Comparison of ENCODE assay signal across 14 cellular contexts in the genomic region with DNA sequence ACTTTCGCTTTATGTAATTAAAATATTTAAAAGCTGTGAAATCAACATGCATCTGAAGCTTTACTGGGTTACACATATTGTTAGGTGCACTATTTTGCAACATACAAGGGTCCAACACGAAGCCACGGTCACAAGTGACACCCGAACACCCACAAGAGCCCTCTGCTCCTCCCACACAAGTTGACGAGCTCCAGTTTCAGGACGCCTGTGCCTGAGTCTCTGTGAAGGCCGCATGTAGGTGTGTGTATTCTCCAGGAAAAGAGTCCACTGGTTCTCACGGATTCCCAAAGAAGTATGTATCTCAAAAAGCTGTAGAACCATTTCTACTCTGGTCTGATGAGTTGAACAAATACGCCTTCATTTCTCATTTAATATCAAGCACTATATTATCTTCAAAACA. TPM values are rescaled to one million over a fixed set of nuclear protein-coding genes. Genes with fewer than 3 reads are reported as not detected.
DNase-seq lines count a peak whose midpoint lies in the region; ATAC-seq and TF ChIP-seq lines count a peak whose summit lies in the region.
"Had no signal": no experiment of that assay in that cellular context is flagged by ENCODE, and none has a peak within 500 bp of the region (broad histone marks: within the 10 kb centered on the region; RNA-seq: fewer than 3 reads in every experiment).

No MANE protein-coding gene starts in this region.

- peak overlapping the region; percentile 55 for H3K27ac ChIP-seq in OCI-LY1 (ENCODE audit: low read depth, low read length, poor library complexity, severe bottlenecking)
- H3K27ac ChIP-seq in neural progenitor cell = no peak overlapping the region
- H3K27ac ChIP-seq: C4-2B had no signal

- no peak for ATAC-seq in memory B cell (ENCODE audit: low read depth)

- H3K27me3 Mint-ChIP-seq in CD14-positive monocyte (ENCODE audit: low read depth in 3 of 3) (peaks cover 0 to 2% (median 0%) of the 10 kb centered on the region in 3 donors), memory B cell (no peaks in the 10 kb centered on the region), neural progenitor cell (ENCODE audit: insufficient read depth, low read depth) (peaks cover 3% of the 10 kb centered on the region)

- H3K79me2 ChIP-seq in OCI-LY1 (ENCODE audit: insufficient read depth, low read length) (peaks cover 32% of the 10 kb centered on the region), neural progenitor cell (ENCODE audit: low read depth) (peaks cover 82% of the 10 kb centered on the region)

- H4K20me1 ChIP-seq in OCI-LY1 (ENCODE audit: insufficient read depth, low read length) (no peaks in the 10 kb centered on the region), neural progenitor cell (ENCODE audit: low read depth) (peaks cover 61% of the 10 kb centered on the region)

- peaks cover 57 to 74% of the 10 kb centered on the region in 2 donors for H3K36me3 Mint-ChIP-seq in CD14-positive monocyte
- H3K36me3 Mint-ChIP-seq in memory B cell = peaks cover 18% of the 10 kb centered on the region
- peaks cover 40% of the 10 kb centered on the region for H3K36me3 Mint-ChIP-seq in neural progenitor cell

- H3K9me3 ChIP-seq in OCI-LY1 (ENCODE audit: low read length) (no peaks in the 10 kb centered on the region), neural progenitor cell (ENCODE audit: low read depth) (no peaks in the 10 kb centered on the region)
- H3K9me3 ChIP-seq: MG63 had no signal

- no peaks in the 10 kb centered on the region for H3K27me3 ChIP-seq in OCI-LY1 (ENCODE audit: insufficient read depth, low read length)
- no peaks in the 10 kb centered on the region for H3K27me3 ChIP-seq in neural progenitor cell
- H3K27me3 ChIP-seq: MG63 had no signal

- H3K4me3 Mint-ChIP-seq in CD14-positive monocyte (no peak overlapping the region), memory B cell (peak overlapping the region; percentile 68), neural progenitor cell (no peak overlapping the region)

- H3K4me1 Mint-ChIP-seq in CD14-positive monocyte = peaks cover 49% of the 10 kb centered on the region
- H3K4me1 Mint-ChIP-seq in memory B cell = peaks cover 45% of the 10 kb centered on the region
- H3K4me1 Mint-ChIP-seq in neural progenitor cell = peaks cover 15% of the 10 kb centered on the region

- H3F3A ChIP-seq in OCI-LY1 (ENCODE audit: insufficient read depth, low read length) = no peaks in the 10 kb centered on the region
- H3F3A ChIP-seq in neural progenitor cell (ENCODE audit: low read depth) = peaks cover 14% of the 10 kb centered on the region

- DNase-seq in CD14-positive monocyte (ENCODE audit: low spot score) (no peak), memory B cell (ENCODE audit: low spot score in 2 of 2) (no peak), hypothalamus (lab: John Stamatoyannopoulos, UW) (no peak), mucosa of gallbladder (ENCODE audit: low spot score) (no peak), neural progenitor cell (ENCODE audit: low spot score) (no peak), COLO829 (ENCODE audit: low spot score) (no peak)
- DNase-seq: activated CD4-positive, alpha-beta T cell treated with anti-CD3 and anti-CD28 coated beads, Interleukin-2, amount 50 U/mL, for 4 hours; dermis blood vessel endothelial cell; GDM1; MG63; stimulated activated naive CD4-positive, alpha-beta T cell treated with Interleukin-2 at 50 U/mL for 16 hours had no signal

- H3K9me2 ChIP-seq in OCI-LY1 (ENCODE audit: low read depth, low read length) = no peaks in the 10 kb centered on the region

- H3K9ac ChIP-seq in OCI-LY1 (ENCODE audit: low read length) (no peak overlapping the region; the same call in 1 of the 2 replicates), neural progenitor cell (no peak overlapping the region)

- H3K9me3 Mint-ChIP-seq in CD14-positive monocyte = no peaks in the 10 kb centered on the region
- H3K9me3 Mint-ChIP-seq in memory B cell = no peaks in the 10 kb centered on the region
- no peaks in the 10 kb centered on the region for H3K9me3 Mint-ChIP-seq in neural progenitor cell

- H3K27ac Mint-ChIP-seq in CD14-positive monocyte (peak overlapping the region in 4 of 7 donors; percentile 50 to 72 (median 57)), memory B cell (peak overlapping the region; percentile 98), neural progenitor cell (no peak overlapping the region)

- intact Hi-C loops in CD14-positive monocyte (cut with micrococcal nuclease) = no loop called here

- H3K4me2 ChIP-seq in OCI-LY1 (ENCODE audit: low read length) (peak overlapping the region; percentile 57; the same call in 1 of the 2 replicates), neural progenitor cell (no peak overlapping the region)

- H3K4me1 ChIP-seq in OCI-LY1 (ENCODE audit: insufficient read depth, low read length, severe bottlenecking) (peaks cover 37% of the 10 kb centered on the region), neural progenitor cell (peaks cover 21% of the 10 kb centered on the region)

- H3K4me3 ChIP-seq in GM08714 (ENCODE audit: low read length) (peak overlapping the region; percentile 19; the same call in 1 of the 2 replicates), OCI-LY1 (ENCODE audit: low read depth, low read length, poor library complexity, severe bottlenecking) (peak overlapping the region; percentile 33), neural progenitor cell (no peak overlapping the region)
- H3K4me3 ChIP-seq: MG63 had no signal

- H3K36me3 ChIP-seq in OCI-LY1 (ENCODE audit: insufficient read depth, low read length) (peaks cover 66% of the 10 kb centered on the region), neural progenitor cell (peaks cover 8% of the 10 kb centered on the region)

- TF ChIP-seq CTCF in CD14-positive monocyte (IDR thresholded peaks at IDR 0.05) (no peak), OCI-LY1 (IDR thresholded peaks at IDR 0.05; ENCODE audit: low read length) (no peak), neural progenitor cell (IDR thresholded peaks at IDR 0.05) (no peak)

- no peak overlapping the region for H2AFZ ChIP-seq in OCI-LY1 (ENCODE audit: low read length)
- H2AFZ ChIP-seq in neural progenitor cell (replicated peaks) = no peak overlapping the region

RNA-seq across cellular contexts. Expression of a gene that starts 12.0 kb away (rescaled TPM):
- polyA plus RNA-seq in CD14-positive monocyte = 10 to 100 TPM in 1 of 2 donors, 1 to 10 TPM in 1; 5.4 to 14.8 TPM
- 28.6 TPM for total RNA-seq in mucosa of gallbladder
- total RNA-seq in neural progenitor cell (ENCODE audit: low replicate concordance) = 42.3 and 45.7 TPM in 2 replicates

RNA-seq across cellular contexts. Expression of a gene that starts 41.5 kb away (rescaled TPM):
- 10 to 100 TPM; 40.6 to 55.6 TPM for polyA plus RNA-seq in CD14-positive monocyte
- total RNA-seq in mucosa of gallbladder = 3.3 TPM
- 5.4 and 7.9 TPM in 2 replicates for total RNA-seq in neural progenitor cell (ENCODE audit: low replicate concordance)
- total RNA-seq: dermis blood vessel endothelial cell had no signal
